8 cellular contexts compared by ENCODE assay signal in genomic region chr10:92757066-92757716, GRCh38.
A peak's percentile ranks its signal among the peaks of the same experiment; 100 is the strongest.
DNase-seq lines count a peak whose midpoint lies in the region; TF ChIP-seq lines count a peak whose summit lies in the region.

No MANE protein-coding gene starts in this region.

- H3K9me3 Mint-ChIP-seq in stimulated activated naive CD8-positive, alpha-beta T cell treated with anti-CD3 and anti-CD28 coated beads, Interleukin-15, Interleukin-2, amounts not matched to agents 100 ng/mL and 50 ng/mL, for 24 hours: no peaks in the 10 kb centered on the region

- no peaks in the 10 kb centered on the region for H3K9me3 ChIP-seq in HEK293 (ENCODE audit: control insufficient read depth, insufficient read depth, low read depth, low read length)

- POLR2A ChIA-PET in HEK293 (lab: Yijun Ruan, JAX): interaction anchor here (1.2 kb wide), 1 partner anchor 67 kb away, joined by 4 read pairs; the partner anchor contains the start of gene HHEX

- H3K36me3 ChIP-seq in HEK293 (ENCODE audit: control insufficient read depth in 2 of 2, insufficient read depth in 1 of 2, low read length in 2 of 2): no peaks in the 10 kb centered on the region

- peak; percentile 66 for DNase-seq in GM13976 (ENCODE audit: low spot score)
- peak; percentile 54 for DNase-seq in LoVo (ENCODE audit: low spot score)
- DNase-seq in T47D (ENCODE audit: low read depth in 1 of 2, low spot score in 1 of 2): peak; percentile 7 to 47
- peak; percentile 72 for DNase-seq in islet precursor cell
- DNase-seq in activated naive CD4-positive, alpha-beta T cell (lab: John Stamatoyannopoulos, UW): no peak
- no peak for DNase-seq in COR-L47 (lab: John Stamatoyannopoulos, UW)

- no peaks in the 10 kb centered on the region for H3K27me3 Mint-ChIP-seq in stimulated activated naive CD8-positive, alpha-beta T cell treated with anti-CD3 and anti-CD28 coated beads, Interleukin-15, Interleukin-2, amounts not matched to agents 100 ng/mL and 50 ng/mL, for 24 hours

- H3K27ac ChIP-seq in HEK293 (ENCODE audit: extremely low read depth, low read depth, low read length): peak overlapping the region; percentile 49

- H3K4me3 ChIP-seq in HEK293 (ENCODE audit: low read depth, low read length): no peak overlapping the region

- in situ Hi-C loops in GM13976 (cut with MboI; ENCODE audit: low sequenced_read_pairs, unreplicated experiment): no loop called here
- in situ Hi-C loops in T47D (cut with HindIII; ENCODE audit: low pct_unique_long_range_greater_than_20kb, low sequenced_read_pairs): no loop called here

- H3K36me3 Mint-ChIP-seq in stimulated activated naive CD8-positive, alpha-beta T cell treated with anti-CD3 and anti-CD28 coated beads, Interleukin-15, Interleukin-2, amounts not matched to agents 100 ng/mL and 50 ng/mL, for 24 hours (ENCODE audit: low read depth): no peaks in the 10 kb centered on the region

- TF ChIP-seq CTCF in GM13976 (IDR thresholded peaks at IDR 0.05; ENCODE audit: borderline replicate concordance, control extremely low read depth, extremely low read depth, insufficient read depth, missing control alignments) (no peak), HEK293 (tag by site-specific recombination; IDR thresholded peaks at IDR 0.05) (peak; percentile 44; the same call in 1 of the 2 replicates)

- H3K4me3 Mint-ChIP-seq in stimulated activated naive CD8-positive, alpha-beta T cell treated with anti-CD3 and anti-CD28 coated beads, Interleukin-15, Interleukin-2, amounts not matched to agents 100 ng/mL and 50 ng/mL, for 24 hours: peak overlapping the region; percentile 15

- peaks cover 32% of the 10 kb centered on the region for H3K4me1 Mint-ChIP-seq in stimulated activated naive CD8-positive, alpha-beta T cell treated with anti-CD3 and anti-CD28 coated beads, Interleukin-15, Interleukin-2, amounts not matched to agents 100 ng/mL and 50 ng/mL, for 24 hours (ENCODE audit: low read depth)

- H3K4me1 ChIP-seq in HEK293 (ENCODE audit: control insufficient read depth, insufficient read depth, low read length): peaks cover 15% of the 10 kb centered on the region

- peak overlapping the region; percentile 63 for H3K27ac Mint-ChIP-seq in stimulated activated naive CD8-positive, alpha-beta T cell treated with anti-CD3 and anti-CD28 coated beads, Interleukin-15, Interleukin-2, amounts not matched to agents 100 ng/mL and 50 ng/mL, for 24 hours

- CTCF ChIA-PET in HEK293 (lab: Yijun Ruan, JAX): interaction anchor here (0.6 to 2.3 kb wide), 5 partner anchors 24 to 124 kb away, joined by 3 to 13 read pairs (median 4); no protein-coding TSS in a partner anchor

TF ChIP-seq in HEK293, 187 proteins besides CTCF, POLR2A, EP300 and RAD21 (continues in another document):
- TF ChIP-seq, protein P1, sequence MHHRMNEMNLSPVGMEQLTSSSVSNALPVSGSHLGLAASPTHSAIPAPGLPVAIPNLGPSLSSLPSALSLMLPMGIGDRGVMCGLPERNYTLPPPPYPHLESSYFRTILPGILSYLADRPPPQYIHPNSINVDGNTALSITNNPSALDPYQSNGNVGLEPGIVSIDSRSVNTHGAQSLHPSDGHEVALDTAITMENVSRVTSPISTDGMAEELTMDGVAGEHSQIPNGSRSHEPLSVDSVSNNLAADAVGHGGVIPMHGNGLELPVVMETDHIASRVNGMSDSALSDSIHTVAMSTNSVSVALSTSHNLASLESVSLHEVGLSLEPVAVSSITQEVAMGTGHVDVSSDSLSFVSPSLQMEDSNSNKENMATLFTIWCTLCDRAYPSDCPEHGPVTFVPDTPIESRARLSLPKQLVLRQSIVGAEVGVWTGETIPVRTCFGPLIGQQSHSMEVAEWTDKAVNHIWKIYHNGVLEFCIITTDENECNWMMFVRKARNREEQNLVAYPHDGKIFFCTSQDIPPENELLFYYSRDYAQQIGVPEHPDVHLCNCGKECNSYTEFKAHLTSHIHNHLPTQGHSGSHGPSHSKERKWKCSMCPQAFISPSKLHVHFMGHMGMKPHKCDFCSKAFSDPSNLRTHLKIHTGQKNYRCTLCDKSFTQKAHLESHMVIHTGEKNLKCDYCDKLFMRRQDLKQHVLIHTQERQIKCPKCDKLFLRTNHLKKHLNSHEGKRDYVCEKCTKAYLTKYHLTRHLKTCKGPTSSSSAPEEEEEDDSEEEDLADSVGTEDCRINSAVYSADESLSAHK (tag by site-specific recombination; IDR thresholded peaks at IDR 0.05): no peak
- TF ChIP-seq, protein P2, sequence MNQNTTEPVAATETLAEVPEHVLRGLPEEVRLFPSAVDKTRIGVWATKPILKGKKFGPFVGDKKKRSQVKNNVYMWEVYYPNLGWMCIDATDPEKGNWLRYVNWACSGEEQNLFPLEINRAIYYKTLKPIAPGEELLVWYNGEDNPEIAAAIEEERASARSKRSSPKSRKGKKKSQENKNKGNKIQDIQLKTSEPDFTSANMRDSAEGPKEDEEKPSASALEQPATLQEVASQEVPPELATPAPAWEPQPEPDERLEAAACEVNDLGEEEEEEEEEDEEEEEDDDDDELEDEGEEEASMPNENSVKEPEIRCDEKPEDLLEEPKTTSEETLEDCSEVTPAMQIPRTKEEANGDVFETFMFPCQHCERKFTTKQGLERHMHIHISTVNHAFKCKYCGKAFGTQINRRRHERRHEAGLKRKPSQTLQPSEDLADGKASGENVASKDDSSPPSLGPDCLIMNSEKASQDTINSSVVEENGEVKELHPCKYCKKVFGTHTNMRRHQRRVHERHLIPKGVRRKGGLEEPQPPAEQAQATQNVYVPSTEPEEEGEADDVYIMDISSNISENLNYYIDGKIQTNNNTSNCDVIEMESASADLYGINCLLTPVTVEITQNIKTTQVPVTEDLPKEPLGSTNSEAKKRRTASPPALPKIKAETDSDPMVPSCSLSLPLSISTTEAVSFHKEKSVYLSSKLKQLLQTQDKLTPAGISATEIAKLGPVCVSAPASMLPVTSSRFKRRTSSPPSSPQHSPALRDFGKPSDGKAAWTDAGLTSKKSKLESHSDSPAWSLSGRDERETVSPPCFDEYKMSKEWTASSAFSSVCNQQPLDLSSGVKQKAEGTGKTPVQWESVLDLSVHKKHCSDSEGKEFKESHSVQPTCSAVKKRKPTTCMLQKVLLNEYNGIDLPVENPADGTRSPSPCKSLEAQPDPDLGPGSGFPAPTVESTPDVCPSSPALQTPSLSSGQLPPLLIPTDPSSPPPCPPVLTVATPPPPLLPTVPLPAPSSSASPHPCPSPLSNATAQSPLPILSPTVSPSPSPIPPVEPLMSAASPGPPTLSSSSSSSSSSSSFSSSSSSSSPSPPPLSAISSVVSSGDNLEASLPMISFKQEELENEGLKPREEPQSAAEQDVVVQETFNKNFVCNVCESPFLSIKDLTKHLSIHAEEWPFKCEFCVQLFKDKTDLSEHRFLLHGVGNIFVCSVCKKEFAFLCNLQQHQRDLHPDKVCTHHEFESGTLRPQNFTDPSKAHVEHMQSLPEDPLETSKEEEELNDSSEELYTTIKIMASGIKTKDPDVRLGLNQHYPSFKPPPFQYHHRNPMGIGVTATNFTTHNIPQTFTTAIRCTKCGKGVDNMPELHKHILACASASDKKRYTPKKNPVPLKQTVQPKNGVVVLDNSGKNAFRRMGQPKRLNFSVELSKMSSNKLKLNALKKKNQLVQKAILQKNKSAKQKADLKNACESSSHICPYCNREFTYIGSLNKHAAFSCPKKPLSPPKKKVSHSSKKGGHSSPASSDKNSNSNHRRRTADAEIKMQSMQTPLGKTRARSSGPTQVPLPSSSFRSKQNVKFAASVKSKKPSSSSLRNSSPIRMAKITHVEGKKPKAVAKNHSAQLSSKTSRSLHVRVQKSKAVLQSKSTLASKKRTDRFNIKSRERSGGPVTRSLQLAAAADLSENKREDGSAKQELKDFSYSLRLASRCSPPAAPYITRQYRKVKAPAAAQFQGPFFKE (tag by site-specific recombination; IDR thresholded peaks at IDR 0.05; ENCODE audit: borderline replicate concordance): no peak
- TF ChIP-seq OSR2 (tag by site-specific recombination; IDR thresholded peaks at IDR 0.05) (peak; percentile 71; the same call in 1 of the 2 replicates), MZF1 (tag by site-specific recombination; IDR thresholded peaks at IDR 0.05; ENCODE audit: borderline replicate concordance) (peak; percentile 62; the same call in 1 of the 2 replicates), ZFP37 (tag by site-specific recombination; IDR thresholded peaks at IDR 0.05) (no peak), GLIS1 (tag by site-specific recombination; IDR thresholded peaks at IDR 0.05) (peak; percentile 28; the same call in 1 of the 2 replicates), ZXDB (tag by site-specific recombination; IDR thresholded peaks at IDR 0.05) (0 out of 2 replicates have a peak, but pooled peaks have one; percentile 31), ZNF660 (tag by site-specific recombination; IDR thresholded peaks at IDR 0.05) (peak; percentile 60), ZNF548 (tag by site-specific recombination; IDR thresholded peaks at IDR 0.05) (peak; percentile 54; the same call in 1 of the 2 replicates), ZNF366 (tag by site-specific recombination; conservative IDR thresholded peaks at IDR 0.05) (peak; percentile 62; the same call in 1 of the 2 replicates), ZNF335 (tag by site-specific recombination; conservative IDR thresholded peaks at IDR 0.05) (0 out of 2 replicates have a peak, but pooled peaks have one; percentile 35)
- TF ChIP-seq, protein P3, sequence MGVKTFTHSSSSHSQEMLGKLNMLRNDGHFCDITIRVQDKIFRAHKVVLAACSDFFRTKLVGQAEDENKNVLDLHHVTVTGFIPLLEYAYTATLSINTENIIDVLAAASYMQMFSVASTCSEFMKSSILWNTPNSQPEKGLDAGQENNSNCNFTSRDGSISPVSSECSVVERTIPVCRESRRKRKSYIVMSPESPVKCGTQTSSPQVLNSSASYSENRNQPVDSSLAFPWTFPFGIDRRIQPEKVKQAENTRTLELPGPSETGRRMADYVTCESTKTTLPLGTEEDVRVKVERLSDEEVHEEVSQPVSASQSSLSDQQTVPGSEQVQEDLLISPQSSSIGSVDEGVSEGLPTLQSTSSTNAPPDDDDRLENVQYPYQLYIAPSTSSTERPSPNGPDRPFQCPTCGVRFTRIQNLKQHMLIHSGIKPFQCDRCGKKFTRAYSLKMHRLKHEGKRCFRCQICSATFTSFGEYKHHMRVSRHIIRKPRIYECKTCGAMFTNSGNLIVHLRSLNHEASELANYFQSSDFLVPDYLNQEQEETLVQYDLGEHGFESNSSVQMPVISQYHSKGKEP (tag by site-specific recombination; IDR thresholded peaks at IDR 0.05): peak; percentile 88

Comparison
In these comparisons a context has a peak if more than half of its experiments do, and no peak if none do; other contexts are left out.
1. DNase-seq: peak in GM13976 (single experiment), LoVo (single experiment), T47D (2 of 2) and islet precursor cell (single experiment); none in activated naive CD4-positive, alpha-beta T cell (0 of 4) and COR-L47 (single experiment).